In genomic region chr17:45132302-45132568, GRCh38 we compare ENCODE assay signal across 8 cellular contexts. TPM values are rescaled to one million over a fixed set of nuclear protein-coding genes. Genes with fewer than 3 reads are reported as not detected.
DNase-seq lines count a peak whose midpoint lies in the region; ATAC-seq and TF ChIP-seq lines count a peak whose summit lies in the region.

TSS of gene PLCD3 (minus strand) at chr17:45132515. CDS start at chr17:45132410, 105 bp downstream.

- H3K79me1 ChIP-seq in IMR-90 (ENCODE audit: low read depth in 1 of 2, low read length in 2 of 2): peaks cover 31 to 55% of the 10 kb centered on the region in 2 experiments

- no peak for TF ChIP-seq CTCF in AG04449 (IDR thresholded peaks at IDR 0.05; ENCODE audit: insufficient read depth, low read length, missing control alignments)
- TF ChIP-seq CTCF in IMR-90 (conservative IDR thresholded peaks at IDR 0.05; ENCODE audit: low read depth, low read length): no peak
- TF ChIP-seq CTCF in breast epithelium (IDR thresholded peaks at IDR 0.05): no peak
- TF ChIP-seq CTCF in right lobe of liver (IDR thresholded peaks at IDR 0.05): no peak

- WGBS in IMR-90 (ENCODE audit: extremely low coverage in 2 of 2, insufficient read length in 1 of 2), 2 experiments: 1% methylated on average over 19 of the region's 38 CpGs; no CpG with 5 or more reads in 1 of the 2 experiments
- WGBS in right lobe of liver (ENCODE audit: insufficient coverage, low coverage, low lambda C conversion rate, missing lambda C conversion rate): under 1% methylated on average over 21 of the region's 38 CpGs
- WGBS in thymus: under 1% methylated on average over 38 of the region's 38 CpGs

- no peak for TF ChIP-seq POLR2A in IMR-90 (IDR thresholded peaks at IDR 0.05; ENCODE audit: low read depth, low read length)
- no peak for TF ChIP-seq POLR2A in breast epithelium (IDR thresholded peaks at IDR 0.05)
- TF ChIP-seq POLR2A in right lobe of liver (IDR thresholded peaks at IDR 0.05): no peak

- H2BK15ac ChIP-seq in IMR-90 (ENCODE audit: low read depth, low read length): peak within 1 kb of the TSS; percentile 44; the same call in 1 of the 3 replicates

- peak within 1 kb of the TSS; percentile 96 for H3K14ac ChIP-seq in IMR-90 (replicated peaks; ENCODE audit: low read depth, low read length)

- dilution Hi-C loops in IMR-90 (cut with HindIII; ENCODE audit: low sequenced_read_pairs, unreplicated experiment): no loop called here

- peak within 1 kb of the TSS; percentile 86 for H3K4me3 ChIP-seq in AG04449 (ENCODE audit: low read depth, low read length)
- H3K4me3 ChIP-seq in IMR-90 (ENCODE audit: insufficient read depth, low read depth, low read length): peak within 1 kb of the TSS; percentile 84
- peak within 1 kb of the TSS; percentile 91 to 97 (median 95) for H3K4me3 ChIP-seq in breast epithelium
- H3K4me3 ChIP-seq in right lobe of liver: peak within 1 kb of the TSS; percentile 57 to 79 (median 73)
- peak within 1 kb of the TSS; percentile 92 for H3K4me3 ChIP-seq in thymus (ENCODE audit: low read length)

- no peak for ATAC-seq in IMR-90 (ENCODE audit: low read depth)
- ATAC-seq in right lobe of liver: no peak
- no peak for ATAC-seq in GM21737 (IDR thresholded peaks at IDR 0.05; ENCODE audit: unreplicated experiment)
- ATAC-seq in HG02763 (IDR thresholded peaks at IDR 0.05; ENCODE audit: unreplicated experiment): no peak

- peak within 1 kb of the TSS; percentile 21 to 82; a peak in 2 of 4 replicates for H4K8ac ChIP-seq in IMR-90 (ENCODE audit: low read depth in 2 of 2, low read length in 2 of 2)

- H3K4me1 ChIP-seq in IMR-90 (ENCODE audit: control insufficient read depth, insufficient read depth, low read length) (peaks cover 37% of the 10 kb centered on the region), breast epithelium (peaks cover 15 to 19% of the 10 kb centered on the region in 2 donors), right lobe of liver (peaks cover 0 to 21% (median 0%) of the 10 kb centered on the region in 4 donors), thymus (ENCODE audit: control insufficient read depth, insufficient read depth, low read length) (peaks cover 10% of the 10 kb centered on the region)

- H2BK5ac ChIP-seq in IMR-90 (ENCODE audit: low read depth, low read length, poor library complexity, severe bottlenecking): peak within 1 kb of the TSS; percentile 79

- H3K18ac ChIP-seq in IMR-90 (ENCODE audit: low read depth, low read length): peak within 1 kb of the TSS; percentile 45; the same call in 1 of the 2 replicates

- no peak for DNase-seq in AG04449 (ENCODE audit: low read depth, low spot score)
- no peak for DNase-seq in IMR-90
- DNase-seq in breast epithelium (ENCODE audit: low spot score in 2 of 2): no peak
- no peak for DNase-seq in right lobe of liver
- DNase-seq in DMS114 treated with DMSO at 0.1 percent for 48 hours (lab: John Stamatoyannopoulos, UW; ENCODE audit: unreplicated experiment): no peak

- peak within 1 kb of the TSS; percentile 90 for H3K23ac ChIP-seq in IMR-90 (ENCODE audit: low read depth, low read length)

- peak within 1 kb of the TSS; percentile 94 for H2AFZ ChIP-seq in IMR-90 (replicated peaks; ENCODE audit: low read length, poor library complexity)

- in situ Hi-C loops in IMR-90 (cut with MboI; ENCODE audit: low sequenced_read_pairs): no loop called here

- H3K9ac ChIP-seq in IMR-90 (ENCODE audit: low read depth, low read length): peak within 1 kb of the TSS; percentile 66

- peak within 1 kb of the TSS; percentile 84 for H3K4ac ChIP-seq in IMR-90 (ENCODE audit: low read depth, low read length)

- CTCF ChIA-PET in AG04449 (lab: Yijun Ruan, JAX): interaction anchor here (0.5 to 16.6 kb wide), 15 partner anchors 9 to 359 kb away, joined by 3 to 677 read pairs (median 9); partner anchors contain the start of genes EFTUD2, HEXIM1 and HEXIM2
- CTCF ChIA-PET in IMR-90 (lab: Yijun Ruan, JAX): interaction anchor here (0.6 to 1.6 kb wide), 2 partner anchors 19 to 39 kb away, joined by 3 read pairs; no protein-coding TSS in a partner anchor

- H3K36me3 ChIP-seq in IMR-90 (ENCODE audit: control insufficient read depth, insufficient read depth, low read length): no peaks in the 10 kb centered on the region
- H3K36me3 ChIP-seq in breast epithelium: no peaks in the 10 kb centered on the region
- no peaks in the 10 kb centered on the region for H3K36me3 ChIP-seq in right lobe of liver
- no peaks in the 10 kb centered on the region for H3K36me3 ChIP-seq in thymus (ENCODE audit: control insufficient read depth, insufficient read depth)

- peak within 1 kb of the TSS; percentile 62 for H4K91ac ChIP-seq in IMR-90 (ENCODE audit: insufficient read depth, low read depth, low read length)

- BruUV-seq in IMR-90 (replicated peaks; lab: Mats Ljungman, UMichigan): no TSS peak

- POLR2A ChIA-PET in AG04449 (lab: Yijun Ruan, JAX) (interaction anchor here (1.0 kb wide), 1 partner anchor 36 kb away, joined by 3 read pairs; no protein-coding TSS in a partner anchor), IMR-90 (lab: Charles Lee; ENCODE audit: unreplicated experiment) (no interaction called here)

- H3K9me3 ChIP-seq in IMR-90 (ENCODE audit: control insufficient read depth, insufficient read depth, low read length) (no peaks in the 10 kb centered on the region), breast epithelium (no peaks in the 10 kb centered on the region), right lobe of liver (no peaks in the 10 kb centered on the region), thymus (ENCODE audit: control insufficient read depth) (no peaks in the 10 kb centered on the region)

- peaks cover 9% of the 10 kb centered on the region; the same call in 1 of the 2 replicates for H4K20me1 ChIP-seq in IMR-90 (ENCODE audit: insufficient read depth, low read length)

- intact Hi-C loops in IMR-90 (cut with micrococcal nuclease): loop anchor here (2.0 to 5.0 kb wide), 4 partner anchors 39 to 720 kb away; partner anchors contain the start of gene DCAKD
- intact Hi-C loops in breast epithelium (cut with DNase I; ENCODE audit: low total_unique reads): loop anchor here (10.0 kb wide), 1 partner anchor 1613 kb away; no protein-coding TSS in a partner anchor
- intact Hi-C loops in right lobe of liver (cut with DNase I): no loop called here

- H2AK9ac ChIP-seq in IMR-90 (replicated peaks; ENCODE audit: low read depth, low read length, poor library complexity): peak within 1 kb of the TSS; percentile 97

- H3K27ac ChIP-seq in IMR-90 (ENCODE audit: insufficient read depth, low read length) (peak within 1 kb of the TSS; percentile 88), breast epithelium (peak within 1 kb of the TSS; percentile 99), right lobe of liver (peak within 1 kb of the TSS; percentile 74 to 95 (median 89)), thymus (ENCODE audit: low read depth) (peak within 1 kb of the TSS; percentile 90)

- H2BK20ac ChIP-seq in IMR-90 (ENCODE audit: low read depth, low read length): peak within 1 kb of the TSS; percentile 52

- H2BK120ac ChIP-seq in IMR-90 (ENCODE audit: low read depth, low read length): peak within 1 kb of the TSS; percentile 37; the same call in 1 of the 2 replicates

- H3K4me2 ChIP-seq in IMR-90 (ENCODE audit: low read depth, low read length): peak within 1 kb of the TSS; percentile 94

- peak within 1 kb of the TSS; percentile 21 for H4K5ac ChIP-seq in IMR-90 (ENCODE audit: low read depth, low read length)

- H3K27me3 ChIP-seq in IMR-90 (ENCODE audit: control insufficient read depth, insufficient read depth, low read length): no peaks in the 10 kb centered on the region
- H3K27me3 ChIP-seq in breast epithelium: no peaks in the 10 kb centered on the region
- no peaks in the 10 kb centered on the region for H3K27me3 ChIP-seq in right lobe of liver
- peaks cover 8% of the 10 kb centered on the region for H3K27me3 ChIP-seq in thymus (ENCODE audit: control insufficient read depth, insufficient read depth)

- no peak for TF ChIP-seq RAD21 in IMR-90 (IDR thresholded peaks at IDR 0.05; ENCODE audit: low read length)

- H3K9me1 ChIP-seq in IMR-90 (ENCODE audit: insufficient read depth, low read length): peaks cover 26% of the 10 kb centered on the region

- H2AK5ac ChIP-seq in IMR-90 (ENCODE audit: low read depth, low read length): peak within 1 kb of the TSS; percentile 90

- no peak within 1 kb of the TSS; the same call in 1 of the 2 replicates for H3K56ac ChIP-seq in IMR-90 (ENCODE audit: extremely low read depth, insufficient read depth, low read length)

TF ChIP-seq in IMR-90, 13 proteins besides CTCF, POLR2A, EP300 and RAD21:
- no peak for TF ChIP-seq USF2 (IDR thresholded peaks at IDR 0.05; ENCODE audit: low read depth, low read length)

RNA-seq across cellular contexts. Expression of gene PLCD3, which starts in this region (rescaled TPM):
- total RNA-seq in IMR-90 (2012; rRNA removed) (5.3 and 5.6 TPM in 2 replicates), breast epithelium (10 to 100 TPM; 30.8 to 62.2 (median 41.1) TPM), right lobe of liver (10 to 100 TPM in 1 of 6 experiments, 1 to 10 TPM in 5; 2.0 to 26.4 (median 3.0) TPM)
- polyA plus RNA-seq in IMR-90 (2012; rRNA removed) (36.6 and 39.0 TPM in 2 replicates), thymus (9.1 TPM)
- 14.8 and 45.8 TPM in 2 replicates for polyA plus RNA-seq in IMR-90 (2012; cell fraction: cytosol; rRNA removed)
- polyA plus RNA-seq in IMR-90 (2012; cell fraction: nucleus; rRNA removed; ENCODE audit: low replicate concordance): 35.9 and 73.0 TPM in 2 replicates

Comparison
In these comparisons a context has a peak if more than half of its experiments do, and no peak if none do; other contexts are left out.
1. intact Hi-C loops: an anchor here in IMR-90 (2.0 to 5.0 kb wide) and breast epithelium (10.0 kb wide); none called in right lobe of liver.